Comparison of ENCODE assay signal across 8 cellular contexts in the genomic region with DNA sequence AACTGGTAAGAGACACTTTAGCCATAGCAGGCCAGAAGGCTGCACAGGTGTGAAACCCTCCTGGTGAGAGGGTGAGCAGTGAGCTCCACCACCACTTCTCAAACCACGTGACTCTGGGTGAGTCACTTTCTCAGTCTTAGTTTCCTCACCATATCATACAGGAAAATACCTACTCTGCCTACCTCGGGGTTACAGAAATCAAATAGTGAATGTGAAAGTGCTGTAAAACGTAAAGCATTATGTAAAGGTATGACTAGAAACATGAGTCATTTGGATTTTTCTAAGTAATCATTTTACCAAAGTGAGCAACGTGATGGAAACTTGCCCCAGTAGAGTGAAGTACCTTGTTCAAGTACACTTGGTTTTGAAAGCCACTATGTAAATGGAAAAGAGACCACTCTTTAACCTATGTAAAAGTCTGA. TPM values are rescaled to one million over a fixed set of nuclear protein-coding genes. Genes with fewer than 3 reads are reported as not detected.
DNase-seq lines count a peak whose midpoint lies in the region; ATAC-seq and TF ChIP-seq lines count a peak whose summit lies in the region.

No MANE protein-coding gene starts in this region.

- no peak for TF ChIP-seq POLR2A in suprapubic skin (IDR thresholded peaks at IDR 0.05)

- H3K9me2 ChIP-seq in PC-3 (replicated peaks; ENCODE audit: low read length), result no peaks in the 10 kb centered on the region

- POLR2A ChIA-PET in PC-3 (lab: Charles Lee; ENCODE audit: unreplicated experiment), result no interaction called here

- H3K4me1 ChIP-seq in PC-3 (ENCODE audit: insufficient read depth, low read length), result peaks cover 55% of the 10 kb centered on the region
- H3K4me1 ChIP-seq in suprapubic skin, result peaks cover 59% of the 10 kb centered on the region

- H3K27ac Mint-ChIP-seq in activated naive CD4-positive, alpha-beta T cell treated with anti-CD3 and anti-CD28 coated beads, Interleukin-2, amount 10 ng/mL, durations not matched to agents 7 days and 5 days, result peak overlapping the region; percentile 82
- peak overlapping the region; percentile 10 for H3K27ac Mint-ChIP-seq in memory B cell

- H2AFZ ChIP-seq in PC-3 (ENCODE audit: low read length), result no peak overlapping the region

- peak; percentile 73 for DNase-seq in GM13977 (ENCODE audit: low spot score)
- peak; percentile 87 for DNase-seq in PC-3
- DNase-seq in activated naive CD4-positive, alpha-beta T cell treated with anti-CD3 and anti-CD28 coated beads, Interleukin-2, amount 10 ng/mL, durations not matched to agents 7 days and 5 days, result peak; percentile 79
- no peak for DNase-seq in memory B cell (ENCODE audit: low spot score in 2 of 2)
- DNase-seq in suprapubic skin (ENCODE audit: low spot score in 2 of 2), result no peak
- DNase-seq in DMS 273 (lab: John Stamatoyannopoulos, UW; ENCODE audit: unreplicated experiment), result no peak
- DNase-seq in effector CD8-positive, alpha-beta T cell (lab: John Stamatoyannopoulos, UW), result no peak

- H3F3A ChIP-seq in PC-3 (ENCODE audit: low read length, unreplicated experiment), result peaks cover 18% of the 10 kb centered on the region

- peaks cover 16% of the 10 kb centered on the region for H3K36me3 Mint-ChIP-seq in activated naive CD4-positive, alpha-beta T cell treated with anti-CD3 and anti-CD28 coated beads, Interleukin-2, amount 10 ng/mL, durations not matched to agents 7 days and 5 days
- H3K36me3 Mint-ChIP-seq in memory B cell, result peaks cover 14% of the 10 kb centered on the region

- peak overlapping the region; percentile 10; the same call in 1 of the 2 replicates for H3K9ac ChIP-seq in PC-3 (ENCODE audit: low read length)

- in situ Hi-C loops in GM13977 (cut with MboI; ENCODE audit: low pct_unique_long_range_greater_than_20kb, low sequenced_read_pairs, unreplicated experiment), result no loop called here

- no peaks in the 10 kb centered on the region for H3K27me3 Mint-ChIP-seq in activated naive CD4-positive, alpha-beta T cell treated with anti-CD3 and anti-CD28 coated beads, Interleukin-2, amount 10 ng/mL, durations not matched to agents 7 days and 5 days
- no peaks in the 10 kb centered on the region for H3K27me3 Mint-ChIP-seq in memory B cell

- peaks cover 18% of the 10 kb centered on the region for H3K9me3 Mint-ChIP-seq in activated naive CD4-positive, alpha-beta T cell treated with anti-CD3 and anti-CD28 coated beads, Interleukin-2, amount 10 ng/mL, durations not matched to agents 7 days and 5 days
- no peaks in the 10 kb centered on the region for H3K9me3 Mint-ChIP-seq in memory B cell

- TF ChIP-seq CTCF in GM13977 (IDR thresholded peaks at IDR 0.05; ENCODE audit: extremely low read depth, insufficient read depth, missing control alignments), result no peak
- no peak for TF ChIP-seq CTCF in PC-3 (conservative IDR thresholded peaks at IDR 0.05; ENCODE audit: low read depth, low read length)
- no peak for TF ChIP-seq CTCF in suprapubic skin (IDR thresholded peaks at IDR 0.05)

- 57% methylated on average over 4 of the region's 4 CpGs for WGBS in suprapubic skin

- peaks cover 52% of the 10 kb centered on the region for H3K4me1 Mint-ChIP-seq in activated naive CD4-positive, alpha-beta T cell treated with anti-CD3 and anti-CD28 coated beads, Interleukin-2, amount 10 ng/mL, durations not matched to agents 7 days and 5 days
- peaks cover 42% of the 10 kb centered on the region for H3K4me1 Mint-ChIP-seq in memory B cell

- no peaks in the 10 kb centered on the region for H3K27me3 ChIP-seq in PC-3 (ENCODE audit: low read length)
- H3K27me3 ChIP-seq in suprapubic skin, result no peaks in the 10 kb centered on the region

- peaks cover 12% of the 10 kb centered on the region for H3K36me3 ChIP-seq in PC-3 (ENCODE audit: low read depth, low read length)
- H3K36me3 ChIP-seq in suprapubic skin, result no peaks in the 10 kb centered on the region

- no peak overlapping the region for H3K4me3 ChIP-seq in PC-3 (ENCODE audit: low read length)
- H3K4me3 ChIP-seq in suprapubic skin, result no peak overlapping the region

- H3K27ac ChIP-seq in PC-3 (ENCODE audit: low read length) (peak overlapping the region; percentile 71), suprapubic skin (peak overlapping the region; percentile 50)

- CTCF ChIA-PET in PC-3 (lab: Charles Lee), result no interaction called here
- CTCF ChIA-PET in activated naive CD4-positive, alpha-beta T cell treated with anti-CD3 and anti-CD28 coated beads, Interleukin-2, amount 10 ng/mL, durations not matched to agents 7 days and 5 days (lab: Charles Lee), result no interaction called here

- intact Hi-C loops in PC-3 (cut with micrococcal nuclease), result no loop called here

- TF ChIP-seq EP300 in suprapubic skin (IDR thresholded peaks at IDR 0.05), result no peak

- H4K20me1 ChIP-seq in PC-3 (ENCODE audit: low read length), result peaks cover 34% of the 10 kb centered on the region; the same call in 1 of the 2 replicates

- BruUV-seq in PC-3 (replicated peaks; lab: Mats Ljungman, UMichigan), result no TSS peak

- H3K4me3 Mint-ChIP-seq in activated naive CD4-positive, alpha-beta T cell treated with anti-CD3 and anti-CD28 coated beads, Interleukin-2, amount 10 ng/mL, durations not matched to agents 7 days and 5 days, result no peak overlapping the region
- H3K4me3 Mint-ChIP-seq in memory B cell, result peak overlapping the region; percentile 11

- ATAC-seq in HG02610 (IDR thresholded peaks at IDR 0.05; ENCODE audit: unreplicated experiment) (peak; percentile 89), PC-3 (peak; percentile 48), memory B cell (ENCODE audit: low read depth) (peak; percentile 74)

- H3K79me2 ChIP-seq in PC-3 (ENCODE audit: low read length), result peaks cover 94% of the 10 kb centered on the region

- no peaks in the 10 kb centered on the region for H3K9me3 ChIP-seq in PC-3 (ENCODE audit: low read length)
- H3K9me3 ChIP-seq in suprapubic skin, result no peaks in the 10 kb centered on the region

- H3K4me2 ChIP-seq in PC-3 (ENCODE audit: low read length), result peak overlapping the region; percentile 48

RNA-seq across cellular contexts. Expression of a gene that starts 40.4 kb away (rescaled TPM):
- total RNA-seq in PC-3 (2014; rRNA removed) (24.2 and 28.7 TPM in 2 replicates), suprapubic skin (10 to 100 TPM; 26.4 to 50.7 (median 31.7) TPM)

Comparison
In these comparisons a context has a peak if more than half of its experiments do, and no peak if none do; other contexts are left out.
1. DNase-seq: peak in GM13977 (single experiment), PC-3 (single experiment) and activated naive CD4-positive, alpha-beta T cell treated with anti-CD3 and anti-CD28 coated beads, Interleukin-2, amount 10 ng/mL, durations not matched to agents 7 days and 5 days (single experiment); none in memory B cell (0 of 2), suprapubic skin (0 of 2), DMS 273 (single experiment) and effector CD8-positive, alpha-beta T cell (single experiment).
2. Peak in every context shown above with its lines, with median percentiles within 50 percentile points of each other: ATAC-seq.